Comparison of ENCODE assay signal across 8 cellular contexts in genomic region chr10:72334196-72334831, GRCh38. TPM values are rescaled to one million over a fixed set of nuclear protein-coding genes. Genes with fewer than 3 reads are reported as not detected.
DNase-seq lines count a peak whose midpoint lies in the region; ATAC-seq and TF ChIP-seq lines count a peak whose summit lies in the region.

No MANE protein-coding gene starts in this region.

- H3K4me2 ChIP-seq in Loucy (ENCODE audit: low read depth, low read length, poor library complexity, severe bottlenecking) = peak overlapping the region; percentile 97

- H3K9me2 ChIP-seq in Loucy (replicated peaks; ENCODE audit: low read depth, low read length) = no peaks in the 10 kb centered on the region

- CTCF ChIA-PET in WTC11 (lab: Charles Lee) = interaction anchor here (0.6 to 1.4 kb wide), 8 partner anchors 9 to 377 kb away, joined by 3 to 4 read pairs (median 3); partner anchors contain the start of gene DDIT4

- no peaks in the 10 kb centered on the region for H3K9me3 ChIP-seq in Loucy (ENCODE audit: insufficient read depth, low read depth, low read length)

- H3K27ac Mint-ChIP-seq in WTC11 (no peak overlapping the region), progenitor cell of endocrine pancreas (no peak overlapping the region)

- H3K27me3 ChIP-seq in Loucy (ENCODE audit: insufficient read depth, low read length, poor library complexity, severe bottlenecking) = no peaks in the 10 kb centered on the region

- H3K36me3 Mint-ChIP-seq in WTC11 (peaks cover 9% of the 10 kb centered on the region), progenitor cell of endocrine pancreas (ENCODE audit: insufficient read depth) (peaks cover 18% of the 10 kb centered on the region)

- intact Hi-C loops in head of caudate nucleus (cut with DNase I) = loop anchor here (10.0 kb wide), 3 partner anchors 200 to 370 kb away; partner anchors contain the start of gene CHST3

- no peaks in the 10 kb centered on the region for H3K9me3 Mint-ChIP-seq in WTC11
- no peaks in the 10 kb centered on the region for H3K9me3 Mint-ChIP-seq in progenitor cell of endocrine pancreas (ENCODE audit: low read depth)

- H4K20me1 ChIP-seq in Loucy (ENCODE audit: insufficient read depth, low read length, poor library complexity, severe bottlenecking) = peaks cover 3% of the 10 kb centered on the region

- peaks cover 36% of the 10 kb centered on the region for H3K79me2 ChIP-seq in Loucy (ENCODE audit: insufficient read depth, low read length)

- no peak overlapping the region for H2AFZ ChIP-seq in Loucy (ENCODE audit: low read length)

- peak overlapping the region; percentile 99 for H3K9ac ChIP-seq in Loucy (ENCODE audit: low read depth, low read length, poor library complexity, severe bottlenecking)

- peaks cover 13% of the 10 kb centered on the region; the same call in 1 of the 2 replicates for H3K36me3 ChIP-seq in Loucy (ENCODE audit: insufficient read depth, low read length)

- TF ChIP-seq CTCF in Loucy (conservative IDR thresholded peaks at IDR 0.05; ENCODE audit: low read length) (no peak), WTC11 (IDR thresholded peaks at IDR 0.05) (no peak), progenitor cell of endocrine pancreas (IDR thresholded peaks at IDR 0.05; ENCODE audit: unreplicated experiment) (no peak)

- DNase-seq in DMS 273 treated with DMSO at 0.1 percent for 48 hours (lab: John Stamatoyannopoulos, UW) (peak; percentile 74), WTC11 (ENCODE audit: low spot score) (no peak), head of caudate nucleus (peak; percentile 57 to 94 (median 80)), renal cortical epithelial cell (ENCODE audit: low read depth) (peak; percentile 65), progenitor cell of endocrine pancreas (ENCODE audit: low spot score, unreplicated experiment) (no peak)
- no peak for DNase-seq in effector CD4-positive, alpha-beta T cell

- POLR2A ChIA-PET in WTC11 (lab: Charles Lee) = interaction anchor here (0.7 to 1.0 kb wide), 2 partner anchors 59 to 61 kb away, joined by 3 to 4 read pairs; no protein-coding TSS in a partner anchor

- peak overlapping the region; percentile 69 for H3K4me3 ChIP-seq in Loucy (ENCODE audit: low read length, poor library complexity, severe bottlenecking)

- peaks cover 12% of the 10 kb centered on the region; the same call in 1 of the 2 replicates for H3F3A ChIP-seq in Loucy (ENCODE audit: low read depth)

- H3K4me1 Mint-ChIP-seq in WTC11 (peaks cover 35% of the 10 kb centered on the region), progenitor cell of endocrine pancreas (ENCODE audit: low read depth) (peaks cover 19% of the 10 kb centered on the region)

- no peaks in the 10 kb centered on the region for H3K27me3 Mint-ChIP-seq in WTC11 (ENCODE audit: low read depth)
- H3K27me3 Mint-ChIP-seq in progenitor cell of endocrine pancreas = no peaks in the 10 kb centered on the region

- ATAC-seq in WTC11 (peak; percentile 4; the same call in 1 of the 2 replicates), HG02610 (IDR thresholded peaks at IDR 0.05; ENCODE audit: unreplicated experiment) (no peak)

- peaks cover 67% of the 10 kb centered on the region for H3K4me1 ChIP-seq in Loucy (ENCODE audit: insufficient read depth, low read length, poor library complexity, severe bottlenecking)

- H3K4me3 Mint-ChIP-seq in WTC11 (no peak overlapping the region), progenitor cell of endocrine pancreas (ENCODE audit: low read depth) (no peak overlapping the region)

TF ChIP-seq in WTC11, 78 proteins besides CTCF, POLR2A, EP300 and RAD21:
- no peak for TF ChIP-seq FOXP1 (CRISPR knock-in tag; IDR thresholded peaks at IDR 0.05; ENCODE audit: borderline replicate concordance)
- TF ChIP-seq CREB1 (CRISPR knock-in tag; IDR thresholded peaks at IDR 0.05) = no peak
- no peak for TF ChIP-seq USF1 (CRISPR knock-in tag; IDR thresholded peaks at IDR 0.05)
- TF ChIP-seq RELA (CRISPR knock-in tag; IDR thresholded peaks at IDR 0.05; ENCODE audit: borderline replicate concordance) = no peak
- no peak for TF ChIP-seq ETV6 (CRISPR knock-in tag; IDR thresholded peaks at IDR 0.05)
- no peak for TF ChIP-seq FOXP4 (CRISPR knock-in tag; IDR thresholded peaks at IDR 0.05)
- no peak for TF ChIP-seq NFYB (CRISPR knock-in tag; conservative IDR thresholded peaks at IDR 0.05; ENCODE audit: low read depth)
- TF ChIP-seq NR1H2 (CRISPR knock-in tag; IDR thresholded peaks at IDR 0.05) = no peak
- TF ChIP-seq SP1 (CRISPR knock-in tag; conservative IDR thresholded peaks at IDR 0.05) = no peak
- no peak for TF ChIP-seq TCF7 (CRISPR knock-in tag; IDR thresholded peaks at IDR 0.05; ENCODE audit: low read depth)
- TF ChIP-seq SMAD3 (CRISPR knock-in tag; IDR thresholded peaks at IDR 0.05; ENCODE audit: borderline replicate concordance) = no peak
- no peak for TF ChIP-seq ARID4B (CRISPR knock-in tag; IDR thresholded peaks at IDR 0.05; ENCODE audit: borderline replicate concordance)

RNA-seq across cellular contexts. Expression of gene DNAJB12, which starts 20.4 kb away (rescaled TPM):
- 19.3 to 21.6 TPM (median 20.0 TPM) in 3 replicates for total RNA-seq in WTC11 (2021)
- 24.8 and 33.8 TPM in 2 replicates for total RNA-seq in renal cortical epithelial cell
- 33.2 and 34.7 TPM in 2 replicates for total RNA-seq in progenitor cell of endocrine pancreas

Comparison
In these comparisons a context has a peak if more than half of its experiments do, and no peak if none do; other contexts are left out.
1. DNase-seq: peak in DMS 273 treated with DMSO at 0.1 percent for 48 hours (single experiment), head of caudate nucleus (42 of 42) and renal cortical epithelial cell (single experiment); none in WTC11 (single experiment), progenitor cell of endocrine pancreas (single experiment) and effector CD4-positive, alpha-beta T cell (single experiment).